8 cellular contexts compared by ENCODE assay signal in genomic region chrX:103376979-103377324, GRCh38. TPM values are rescaled to one million over a fixed set of nuclear protein-coding genes. Genes with fewer than 3 reads are reported as not detected.
DNase-seq lines count a peak whose midpoint lies in the region; ATAC-seq and TF ChIP-seq lines count a peak whose summit lies in the region.

No MANE protein-coding gene starts in this region.

- ATAC-seq in HG02852 (IDR thresholded peaks at IDR 0.05; ENCODE audit: unreplicated experiment), result no peak

- no peaks in the 10 kb centered on the region for H3K36me3 ChIP-seq in breast epithelium

- DNase-seq in GM03348 (ENCODE audit: low spot score) (peak; percentile 31), NCI-H2171 (lab: John Stamatoyannopoulos, UW) (peak; percentile 44), breast epithelium (ENCODE audit: low spot score in 2 of 2) (no peak), RKO (ENCODE audit: low spot score) (no peak)
- no peak for DNase-seq in activated effector memory CD4-positive, alpha-beta T cell treated with anti-CD3 and anti-CD28 coated beads, Interleukin-2, amount 50 U/mL, for 16 hours

- no peak for TF ChIP-seq CTCF in breast epithelium (IDR thresholded peaks at IDR 0.05)

- peak overlapping the region; percentile 62 to 82 (median 66) for H3K4me3 ChIP-seq in breast epithelium

- no peaks in the 10 kb centered on the region for H3K4me1 ChIP-seq in breast epithelium

- H3K27ac ChIP-seq in breast epithelium, result peak overlapping the region; percentile 80 to 94
- peak overlapping the region; percentile 52 for H3K27ac ChIP-seq in layer of hippocampus (ENCODE audit: low read depth, low read length)
- peak overlapping the region; percentile 44 for H3K27ac ChIP-seq in temporal lobe (ENCODE audit: low read depth, low read length)

- H3K9me3 ChIP-seq in breast epithelium, result no peaks in the 10 kb centered on the region

- H3K27me3 ChIP-seq in breast epithelium (peaks cover 0 to 22% of the 10 kb centered on the region in 2 donors), layer of hippocampus (ENCODE audit: control insufficient read depth, insufficient read depth, low read length) (no peaks in the 10 kb centered on the region)

- no peak for TF ChIP-seq POLR2A in breast epithelium (IDR thresholded peaks at IDR 0.05)

- intact Hi-C loops in breast epithelium (cut with DNase I; ENCODE audit: low total_unique reads), result no loop called here

RNA-seq across cellular contexts. Expression of gene BEX3, which starts 0.6 kb away (rescaled TPM):
- 100 to 1,000 TPM in 2 of 3 donors, 10 to 100 TPM in 1; 95.4 to 133 (median 121) TPM for total RNA-seq in breast epithelium
- 182 TPM for total RNA-seq in temporal lobe

RNA-seq across cellular contexts. Expression of gene TCEAL9, which starts 20.6 kb away (rescaled TPM):
- total RNA-seq in breast epithelium, result 10 to 100 TPM; 47.4 to 94.5 (median 92.8) TPM
- 30.7 TPM for total RNA-seq in temporal lobe

RNA-seq across cellular contexts. Expression of gene TCEAL7, which starts 46.9 kb away (rescaled TPM):
- 10 to 100 TPM in 2 of 3 donors, 1 to 10 TPM in 1; 2.9 to 11.1 (median 10.8) TPM for total RNA-seq in breast epithelium
- 88.5 TPM for total RNA-seq in temporal lobe

Comparison
In these comparisons a context has a peak if more than half of its experiments do, and no peak if none do; other contexts are left out.
1. DNase-seq: peak in GM03348 (single experiment) and NCI-H2171 (single experiment); none in breast epithelium (0 of 2), activated effector memory CD4-positive, alpha-beta T cell treated with anti-CD3 and anti-CD28 coated beads, Interleukin-2, amount 50 U/mL, for 16 hours (single experiment) and RKO (single experiment).
2. Peak in every context shown above with its lines, with median percentiles within 50 percentile points of each other: H3K27ac ChIP-seq.